ENCODE assay signal across 19 cellular contexts in the genomic region with DNA sequence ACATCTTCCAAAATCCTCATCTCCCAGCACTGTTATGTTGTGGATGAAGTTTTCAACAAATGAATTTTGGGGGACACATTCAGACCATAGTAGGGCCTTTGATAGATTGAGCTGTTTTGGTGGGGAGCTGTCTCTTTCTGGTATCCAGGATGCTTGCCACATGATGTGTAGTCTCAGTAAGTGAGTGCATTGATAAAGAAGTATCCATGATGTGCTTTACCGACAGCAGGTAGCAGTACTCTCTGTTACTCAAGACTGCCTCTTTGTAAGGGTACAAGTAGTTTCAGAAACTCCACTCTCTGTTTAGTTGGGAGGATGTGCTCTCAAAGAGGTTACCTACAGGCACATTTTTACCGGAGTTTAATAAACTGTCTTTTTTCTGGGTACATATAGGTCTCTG.
"Had no signal": no experiment of that assay in that cellular context is flagged by ENCODE, and none has a peak within 500 bp of the region (broad histone marks: within the 10 kb centered on the region; RNA-seq: fewer than 3 reads in every experiment).

No MANE protein-coding gene starts in this region.

- H3K36me3 ChIP-seq: tibial nerve had no signal

- ATAC-seq: activated CD4-positive, CD25-positive, alpha-beta regulatory T cell treated with anti-CD3 and anti-CD28 coated beads, Interleukin-2, amount 50 U/mL, for 24 hours; left ventricle myocardium superior; mucosa of descending colon had no signal

- H3K4me3 Mint-ChIP-seq: activated T-helper 1 cell treated with anti-CD3 and anti-CD28 coated beads, Interleukin-12 subunit alpha, Interleukin-12 subunit beta, Interleukin-2, Interleukin-4 antibody, amounts not matched to agents 30 ng/mL and 10 ng/mL and 1 ng/mL, durations not matched to agents 14 hours and 24 hours and 36 hours; brain; memory B cell; nephron had no signal

- DNase-seq: activated CD4-positive, alpha-beta T cell treated with anti-CD3 and anti-CD28 coated beads, Interleukin-2, amount 50 U/mL, for 4 hours; activated naive CD4-positive, alpha-beta T cell treated with anti-CD3 and anti-CD28 coated beads, Interleukin-2, amount 50 U/mL, for 16 hours; central memory CD4-positive, alpha-beta T cell; esophagus squamous epithelium; hippocampal formation; left ventricle myocardium superior; mucosa of descending colon; occipital lobe; stimulated activated CD4-positive, alpha-beta T cell treated with anti-CD3 and anti-CD28 coated beads, Interleukin-4, amount 100 ng/mL, for 24 hours; stimulated activated naive CD4-positive, alpha-beta T cell treated with Interleukin-2 at 50 U/mL for 16 hours; substantia nigra; SW 1271 had no signal

- H3K9me3 Mint-ChIP-seq: activated T-helper 1 cell treated with anti-CD3 and anti-CD28 coated beads, Interleukin-12 subunit alpha, Interleukin-12 subunit beta, Interleukin-2, Interleukin-4 antibody, amounts not matched to agents 30 ng/mL and 10 ng/mL and 1 ng/mL, durations not matched to agents 14 hours and 24 hours and 36 hours; memory B cell; nephron had no signal

- H3K4me3 ChIP-seq: coronary artery, esophagus squamous epithelium, mucosa of descending colon, tibial nerve had no signal

- H3K27ac ChIP-seq: coronary artery, esophagus squamous epithelium, tibial nerve had no signal

- H3K36me3 Mint-ChIP-seq: memory B cell had no signal

- H3K27ac Mint-ChIP-seq: activated T-helper 1 cell treated with anti-CD3 and anti-CD28 coated beads, Interleukin-12 subunit alpha, Interleukin-12 subunit beta, Interleukin-2, Interleukin-4 antibody, amounts not matched to agents 30 ng/mL and 10 ng/mL and 1 ng/mL, durations not matched to agents 14 hours and 24 hours and 36 hours; brain; memory B cell; nephron had no signal

- H3K27me3 Mint-ChIP-seq: brain, memory B cell had no signal

- H3K9me3 ChIP-seq: esophagus squamous epithelium, mucosa of descending colon, tibial nerve had no signal

- H3K27me3 ChIP-seq: esophagus squamous epithelium, tibial nerve had no signal
